In genomic region chr1:185328204-185328728, GRCh38 we compare ENCODE assay signal across 27 cellular contexts. TPM values are rescaled to one million over a fixed set of nuclear protein-coding genes. Genes with fewer than 3 reads are reported as not detected.
DNase-seq lines count a peak whose midpoint lies in the region; ATAC-seq, FAIRE-seq and TF ChIP-seq lines count a peak whose summit lies in the region.
"Had no signal": no experiment of that assay in that cellular context is flagged by ENCODE, and none has a peak within 500 bp of the region (broad histone marks: within the 10 kb centered on the region; RNA-seq: fewer than 3 reads in every experiment).

No MANE protein-coding gene starts in this region.

- H3K27ac Mint-ChIP-seq in CD4-positive, alpha-beta memory T cell: no peak overlapping the region
- H3K27ac Mint-ChIP-seq: T-cell had no signal

- DNase-seq in NOMO-1 (lab: John Stamatoyannopoulos, UW; ENCODE audit: unreplicated experiment in 2 of 2) (peak; percentile 4 to 12), NOMO-1 treated with dmso at 0.1 percent for 144 hours (lab: John Stamatoyannopoulos, UW; ENCODE audit: unreplicated experiment) (no peak), NOMO-1 treated with DMSO at 0.1 percent for 48 hours (lab: John Stamatoyannopoulos, UW; ENCODE audit: unreplicated experiment) (peak; percentile 18), K562 (ENCODE audit: extremely low read depth in 1 of 4, low spot score in 3 of 4) (no peak), spleen (no peak), hippocampal formation (lab: John Stamatoyannopoulos, UW) (no peak), HPDE6-E6E7 (ENCODE audit: extremely low spot score) (no peak)
- DNase-seq in CD4-positive, alpha-beta memory T cell: no peak
- DNase-seq: ACHN, DMS53, GDM1, GOT3, HCEC 1CT, IMR-90, NCI-H1417, NCI-H1694 treated with DMSO at 0.1 percent for 48 hours, NCI-H2081 treated with DMSO at 0.1 percent for 48 hours, NCI-H2171 treated with DMSO at 0.1 percent for 48 hours, NCI-H524 treated with DMSO at 0.1 percent for 48 hours, NCI-H82, PC-9, RPMI8226, SHP77, SK-N-SH, T-cell had no signal

- TF ChIP-seq CTCF in K562 (IDR thresholded peaks at IDR 0.05 in 2 of 3, conservative IDR thresholded peaks at IDR 0.05 in 1 of 3; ENCODE audit: insufficient read depth in 2 of 3, low read depth in 1 of 3, low read length in 3 of 3) (no peak), spleen (IDR thresholded peaks at IDR 0.05 in 8 of 11, conservative IDR thresholded peaks at IDR 0.05 in 3 of 11) (no peak)

- H3K36me3 ChIP-seq in K562 (ENCODE audit: control insufficient read depth, insufficient read depth, low read length) (no peaks in the 10 kb centered on the region), spleen (no peaks in the 10 kb centered on the region)
- no peaks in the 10 kb centered on the region for H3K36me3 ChIP-seq in CD4-positive, alpha-beta memory T cell (ENCODE audit: insufficient read depth, low read length)
- H3K36me3 ChIP-seq: BLaER1 treated with 17β-estradiol and CSF1 and Interleukin-3, amounts not matched to agents 10 nM and 100 nM had no signal

- H3K27me3 Mint-ChIP-seq in CD4-positive, alpha-beta memory T cell: no peaks in the 10 kb centered on the region
- H3K27me3 Mint-ChIP-seq: T-cell had no signal

- no peaks in the 10 kb centered on the region; a peak in 2 of 5 replicates for H3K4me1 ChIP-seq in K562 (replicated peaks in 1 of 2; ENCODE audit: control insufficient read depth in 2 of 2, insufficient read depth in 2 of 2, low read length in 2 of 2)
- H3K4me1 ChIP-seq in spleen: no peaks in the 10 kb centered on the region
- H3K4me1 ChIP-seq in CD4-positive, alpha-beta memory T cell (ENCODE audit: insufficient read depth, low read length): no peaks in the 10 kb centered on the region

- no peak overlapping the region for H3K4me2 ChIP-seq in K562 (ENCODE audit: insufficient read depth, low read length)
- H3K4me2 ChIP-seq: PC-9, SK-N-SH had no signal

- no peak for FAIRE-seq in K562 (lab: Jason Lieb, UNC)

- no peaks in the 10 kb centered on the region for H3K9me1 ChIP-seq in K562 (ENCODE audit: control insufficient read depth, insufficient read depth, low read length)

- H3K4me3 ChIP-seq in K562: no peak overlapping the region
- peak overlapping the region in 1 of 8 donors; percentile 46 for H3K4me3 ChIP-seq in spleen
- H3K4me3 ChIP-seq in CD4-positive, alpha-beta memory T cell (ENCODE audit: low read length in 2 of 2): no peak overlapping the region
- H3K4me3 ChIP-seq: BLaER1 treated with 17β-estradiol and CSF1 and Interleukin-3, amounts not matched to agents 10 nM and 100 nM; PC-9 had no signal

- H3K4me3 Mint-ChIP-seq in CD4-positive, alpha-beta memory T cell: no peak overlapping the region
- H3K4me3 Mint-ChIP-seq: T-cell had no signal

- intact Hi-C loops in K562 (cut with micrococcal nuclease): no loop called here
- intact Hi-C loops in spleen (cut with DNase I; ENCODE audit: low total_unique reads): no loop called here
- intact Hi-C loops in CD4-positive, alpha-beta memory T cell (cut with micrococcal nuclease): no loop called here

- H3K4me1 Mint-ChIP-seq in CD4-positive, alpha-beta memory T cell: no peaks in the 10 kb centered on the region
- H3K4me1 Mint-ChIP-seq: T-cell had no signal

- WGBS in K562 (ENCODE audit: insufficient coverage, low coverage, missing lambda C conversion rate): 62% methylated on average over 4 of the region's 4 CpGs
- 51 to 85% (median 69%) methylated on average over 4 of the region's 4 CpGs for WGBS in spleen, 5 donors

- H3K27me3 ChIP-seq in K562 (ENCODE audit: control insufficient read depth in 2 of 2, insufficient read depth in 2 of 2, low read length in 2 of 2): no peaks in the 10 kb centered on the region
- H3K27me3 ChIP-seq in spleen (replicated peaks in 1 of 7): no peaks in the 10 kb centered on the region
- H3K27me3 ChIP-seq in CD4-positive, alpha-beta memory T cell (ENCODE audit: insufficient read depth, low read length): no peaks in the 10 kb centered on the region
- H3K27me3 ChIP-seq: BLaER1 treated with 17β-estradiol and CSF1 and Interleukin-3, amounts not matched to agents 10 nM and 100 nM had no signal

- no peak overlapping the region for H2AFZ ChIP-seq in K562 (ENCODE audit: low read depth, low read length)
- H2AFZ ChIP-seq: PC-9 had no signal

- no TSS peak for BruUV-seq in K562 (replicated peaks; lab: Mats Ljungman, UMichigan)

- H3K27ac ChIP-seq in K562 (ENCODE audit: extremely low read depth, low read depth, low read length) (no peak overlapping the region), spleen (peak overlapping the region in 6 of 8 donors; percentile 48 to 87 (median 72))
- no peak overlapping the region for H3K27ac ChIP-seq in CD4-positive, alpha-beta memory T cell (ENCODE audit: low read depth, low read length)
- H3K27ac ChIP-seq: 22Rv1, PC-9 had no signal

- no peaks in the 10 kb centered on the region for H3K9me3 ChIP-seq in K562 (replicated peaks; ENCODE audit: control insufficient read depth, insufficient read depth, low read depth, low read length)
- no peaks in the 10 kb centered on the region for H3K9me3 ChIP-seq in spleen
- no peaks in the 10 kb centered on the region for H3K9me3 ChIP-seq in CD4-positive, alpha-beta memory T cell (ENCODE audit: control insufficient read depth in 1 of 2, low read length in 2 of 2)
- H3K9me3 ChIP-seq: SK-N-SH had no signal

- H3K9ac ChIP-seq in K562 (ENCODE audit: insufficient read depth in 1 of 2, low read depth in 2 of 2, low read length in 2 of 2): no peak overlapping the region
- H3K9ac ChIP-seq: BLaER1 treated with 17β-estradiol and CSF1 and Interleukin-3, amounts not matched to agents 10 nM and 100 nM; SK-N-SH had no signal

- no peaks in the 10 kb centered on the region for H4K20me1 ChIP-seq in K562 (replicated peaks; ENCODE audit: control insufficient read depth, insufficient read depth, low read length)
- H4K20me1 ChIP-seq: BLaER1 treated with 17β-estradiol and CSF1 and Interleukin-3, amounts not matched to agents 10 nM and 100 nM had no signal

- no peak for ATAC-seq in K562
- ATAC-seq: T-cell had no signal

- POLR2A ChIA-PET in K562 (lab: Yijun Ruan, JAX): no interaction called here
- POLR2A ChIA-PET in CD4-positive, alpha-beta memory T cell (lab: Charles Lee; ENCODE audit: partially characterized antibody): interaction anchor here (1.2 kb wide), 1 partner anchor 10 kb away, joined by 4 read pairs; no protein-coding TSS in a partner anchor

- H3K9me3 Mint-ChIP-seq in CD4-positive, alpha-beta memory T cell: peaks cover 0 to 3% (median 0%) of the 10 kb centered on the region in 8 donors
- H3K9me3 Mint-ChIP-seq: T-cell had no signal

- no peak for TF ChIP-seq EP300 in K562 (IDR thresholded peaks at IDR 0.05; ENCODE audit: low read length)

- CTCF ChIA-PET in K562 (lab: Yijun Ruan, JAX; ENCODE audit: low intra/inter-chr PET ratio): no interaction called here
- CTCF ChIA-PET in CD4-positive, alpha-beta memory T cell (lab: Charles Lee; ENCODE audit: partially characterized antibody): interaction anchor here (1.4 kb wide), 1 partner anchor 10 kb away, joined by 3 read pairs; no protein-coding TSS in a partner anchor

- no peak for TF ChIP-seq RAD21 in K562 (CRISPR knock-in tag; conservative IDR thresholded peaks at IDR 0.05 in 1 of 2, IDR thresholded peaks at IDR 0.05 in 1 of 2)

- in situ Hi-C loops in K562 (cut with MboI): no loop called here

- no peaks in the 10 kb centered on the region for H3K36me3 Mint-ChIP-seq in CD4-positive, alpha-beta memory T cell
- H3K36me3 Mint-ChIP-seq: T-cell had no signal

- no peak for TF ChIP-seq POLR2A in K562 (conservative IDR thresholded peaks at IDR 0.05)
- TF ChIP-seq POLR2A in spleen (IDR thresholded peaks at IDR 0.05): no peak

- H3K79me2 ChIP-seq in K562 (ENCODE audit: control insufficient read depth, insufficient read depth, low read length): no peaks in the 10 kb centered on the region

TF ChIP-seq in K562, 482 proteins besides CTCF, POLR2A, EP300 and RAD21 (continues in another document):
- TF ChIP-seq ZNF239 (CRISPR knock-in tag; IDR thresholded peaks at IDR 0.05): no peak
- TF ChIP-seq, protein P1, sequence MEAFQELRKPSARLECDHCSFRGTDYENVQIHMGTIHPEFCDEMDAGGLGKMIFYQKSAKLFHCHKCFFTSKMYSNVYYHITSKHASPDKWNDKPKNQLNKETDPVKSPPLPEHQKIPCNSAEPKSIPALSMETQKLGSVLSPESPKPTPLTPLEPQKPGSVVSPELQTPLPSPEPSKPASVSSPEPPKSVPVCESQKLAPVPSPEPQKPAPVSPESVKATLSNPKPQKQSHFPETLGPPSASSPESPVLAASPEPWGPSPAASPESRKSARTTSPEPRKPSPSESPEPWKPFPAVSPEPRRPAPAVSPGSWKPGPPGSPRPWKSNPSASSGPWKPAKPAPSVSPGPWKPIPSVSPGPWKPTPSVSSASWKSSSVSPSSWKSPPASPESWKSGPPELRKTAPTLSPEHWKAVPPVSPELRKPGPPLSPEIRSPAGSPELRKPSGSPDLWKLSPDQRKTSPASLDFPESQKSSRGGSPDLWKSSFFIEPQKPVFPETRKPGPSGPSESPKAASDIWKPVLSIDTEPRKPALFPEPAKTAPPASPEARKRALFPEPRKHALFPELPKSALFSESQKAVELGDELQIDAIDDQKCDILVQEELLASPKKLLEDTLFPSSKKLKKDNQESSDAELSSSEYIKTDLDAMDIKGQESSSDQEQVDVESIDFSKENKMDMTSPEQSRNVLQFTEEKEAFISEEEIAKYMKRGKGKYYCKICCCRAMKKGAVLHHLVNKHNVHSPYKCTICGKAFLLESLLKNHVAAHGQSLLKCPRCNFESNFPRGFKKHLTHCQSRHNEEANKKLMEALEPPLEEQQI (IDR thresholded peaks at IDR 0.05): peak; percentile 64; the same call in 1 of the 2 replicates

RNA-seq across cellular contexts. Expression of gene IVNS1ABP, which starts 11.2 kb away (rescaled TPM):
- total RNA-seq in K562 (2011; cell fraction: chromatin; rRNA removed; ENCODE audit: low replicate concordance): 173 and 433 TPM in 2 replicates
- total RNA-seq in K562 (2011; cell fraction: nucleolus; rRNA removed): 69.9 and 88.0 TPM in 2 replicates
- 156 and 175 TPM in 2 replicates for total RNA-seq in K562 (2011; cell fraction: nucleoplasm; rRNA removed)
- 50.1 and 55.0 TPM in 2 replicates for total RNA-seq in K562 (2014; rRNA removed)
- 98.4 and 106 TPM in 2 replicates for total RNA-seq in K562 (2014; rRNA removed; fragmentation: Illumina TruSeq; extraction: Trizol)
- 77.7 and 79.5 TPM in 2 replicates for total RNA-seq in K562 (2015; rRNA removed; fragmentation: Illumina TruSeq; extraction: Trizol)
- 83.1 and 83.2 TPM in 2 replicates for total RNA-seq in K562 (2021)
- polyA plus RNA-seq in K562 (2011; rRNA removed): 126 and 128 TPM in 2 replicates
- 19.6 and 49.4 TPM in 2 replicates for polyA plus RNA-seq in K562 (2011; cell fraction: cytosol; rRNA removed)
- 310 and 362 TPM in 2 replicates for polyA plus RNA-seq in K562 (2011; cell fraction: nucleus; rRNA removed)
- polyA plus RNA-seq in K562 (2012): 30.0 and 50.2 TPM in 2 replicates
- 62.7 and 68.0 TPM in 2 replicates for polyA plus RNA-seq in K562 (2014; fragmentation: Illumina TruSeq; extraction: Trizol)
- polyA plus RNA-seq in K562 (2014; fragmentation: Nextera tagmentation; extraction: Ambion mirVana): 10 to 100 TPM; 30.6 to 77.7 TPM
- polyA plus RNA-seq in K562 (2014; rRNA removed): 57.4 and 61.2 TPM in 2 replicates
- polyA minus RNA-seq in K562 (2011; rRNA and poly(A)+ RNA removed): 163 and 190 TPM in 2 replicates
- 32.6 and 42.3 TPM in 2 replicates for polyA minus RNA-seq in K562 (2011; cell fraction: cytosol; rRNA and poly(A)+ RNA removed)
- 289 and 483 TPM in 2 replicates for polyA minus RNA-seq in K562 (2011; cell fraction: nucleus; rRNA and poly(A)+ RNA removed)
- 100 to 1,000 TPM in 6 of 7 donors, 10 to 100 TPM in 1; 83.0 to 148 (median 115) TPM for total RNA-seq in spleen
- polyA plus RNA-seq in spleen: 10 to 100 TPM; 29.5 to 38.4 (median 31.2) TPM
- 100 to 1,000 TPM; 179 to 187 TPM for total RNA-seq in CD4-positive, alpha-beta memory T cell
- 10 to 100 TPM; 74.0 to 79.6 TPM for polyA plus RNA-seq in CD4-positive, alpha-beta memory T cell

Comparison
In these comparisons a context has a peak if more than half of its experiments do, and no peak if none do; other contexts are left out.
1. DNase-seq: peak in NOMO-1 (2 of 2) and NOMO-1 treated with DMSO at 0.1 percent for 48 hours (single experiment); none in NOMO-1 treated with dmso at 0.1 percent for 144 hours (single experiment), K562 (0 of 4), spleen (single experiment), hippocampal formation (0 of 2), CD4-positive, alpha-beta memory T cell (0 of 5) and HPDE6-E6E7 (single experiment).
2. H3K27ac ChIP-seq: peak in spleen (6 of 8); none in K562 (single experiment) and CD4-positive, alpha-beta memory T cell (single experiment).